In the genomic region with DNA sequence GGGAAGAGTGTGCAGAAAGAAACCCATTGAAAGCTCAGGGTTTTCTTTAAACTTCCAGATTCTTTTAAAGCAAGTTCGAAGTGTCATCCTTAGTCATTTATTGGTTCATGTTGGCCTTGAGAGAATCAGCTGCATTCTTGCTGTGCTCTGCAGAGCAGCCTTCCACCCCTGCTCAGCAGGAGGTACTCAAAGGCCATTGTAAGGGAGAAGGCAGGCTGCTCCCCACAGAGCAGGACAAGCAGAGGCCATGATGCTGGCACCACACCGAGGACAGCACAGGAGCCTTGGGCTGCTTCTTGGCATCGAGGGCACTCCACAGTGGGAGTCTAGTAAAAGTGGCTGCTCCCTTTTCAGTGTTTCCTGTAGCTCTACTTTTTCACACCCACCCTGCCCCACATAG, we compare ENCODE assay signal across 17 cellular contexts. TPM values are rescaled to one million over a fixed set of nuclear protein-coding genes. Genes with fewer than 3 reads are reported as not detected.
A peak's percentile ranks its signal among the peaks of the same experiment; 100 is the strongest.
DNase-seq lines count a peak whose midpoint lies in the region; ATAC-seq and TF ChIP-seq lines count a peak whose summit lies in the region.
"Had no signal": no experiment of that assay in that cellular context is flagged by ENCODE, and none has a peak within 500 bp of the region (broad histone marks: within the 10 kb centered on the region; RNA-seq: fewer than 3 reads in every experiment).

No MANE protein-coding gene starts in this region.

- no peak overlapping the region for H2BK120ac ChIP-seq in trophoblast cell (ENCODE audit: insufficient read depth, low read length, poor library complexity)

- TF ChIP-seq POLR2A in esophagus squamous epithelium (IDR thresholded peaks at IDR 0.05), result no peak

- ATAC-seq in HG02571 (IDR thresholded peaks at IDR 0.05; ENCODE audit: unreplicated experiment) (no peak), GM21526 (IDR thresholded peaks at IDR 0.05; ENCODE audit: low FRiP score, unreplicated experiment) (no peak)

- H3K79me1 ChIP-seq in trophoblast cell (ENCODE audit: low read length), result no peaks in the 10 kb centered on the region

- H2BK5ac ChIP-seq in trophoblast cell (ENCODE audit: low read depth, low read length, poor library complexity), result no peak overlapping the region

- H3K4me3 ChIP-seq in MG63, result no peak overlapping the region
- no peak overlapping the region for H3K4me3 ChIP-seq in esophagus squamous epithelium
- H3K4me3 ChIP-seq in trophoblast cell (ENCODE audit: low read depth, low read length), result no peak overlapping the region
- H3K4me3 ChIP-seq: SK-N-MC had no signal

- H3K9ac ChIP-seq in trophoblast cell (ENCODE audit: low read length), result no peak overlapping the region

- H3K9me3 ChIP-seq in MG63, result peaks cover 3% of the 10 kb centered on the region
- H3K9me3 ChIP-seq in esophagus squamous epithelium, result no peaks in the 10 kb centered on the region
- no peaks in the 10 kb centered on the region for H3K9me3 ChIP-seq in trophoblast cell (ENCODE audit: insufficient read depth, low read depth, low read length)

- peaks cover 59% of the 10 kb centered on the region for H3K36me3 Mint-ChIP-seq in activated naive CD4-positive, alpha-beta T cell treated with anti-CD3 and anti-CD28 coated beads, Interleukin-2, amount 10 ng/mL, durations not matched to agents 7 days and 5 days

- no peak overlapping the region for H3K4me2 ChIP-seq in trophoblast cell (ENCODE audit: low read length)

- no peak overlapping the region for H4K91ac ChIP-seq in trophoblast cell (ENCODE audit: low read depth, low read length)

- H3K4me3 Mint-ChIP-seq in activated naive CD4-positive, alpha-beta T cell treated with anti-CD3 and anti-CD28 coated beads, Interleukin-2, amount 10 ng/mL, durations not matched to agents 7 days and 5 days, result no peak overlapping the region
- H3K4me3 Mint-ChIP-seq: mesothelial cell of epicardium had no signal

- H2BK12ac ChIP-seq in trophoblast cell (ENCODE audit: low read length), result no peak overlapping the region

- H3K4me1 Mint-ChIP-seq in activated naive CD4-positive, alpha-beta T cell treated with anti-CD3 and anti-CD28 coated beads, Interleukin-2, amount 10 ng/mL, durations not matched to agents 7 days and 5 days, result peaks cover 9% of the 10 kb centered on the region
- H3K4me1 Mint-ChIP-seq: mesothelial cell of epicardium had no signal

- no peaks in the 10 kb centered on the region for H3K9me3 Mint-ChIP-seq in activated naive CD4-positive, alpha-beta T cell treated with anti-CD3 and anti-CD28 coated beads, Interleukin-2, amount 10 ng/mL, durations not matched to agents 7 days and 5 days
- H3K9me3 Mint-ChIP-seq: mesothelial cell of epicardium had no signal

- no peak for TF ChIP-seq CTCF in esophagus squamous epithelium (IDR thresholded peaks at IDR 0.05)

- no peaks in the 10 kb centered on the region for H3K27me3 Mint-ChIP-seq in activated naive CD4-positive, alpha-beta T cell treated with anti-CD3 and anti-CD28 coated beads, Interleukin-2, amount 10 ng/mL, durations not matched to agents 7 days and 5 days

- no peak overlapping the region for H3K14ac ChIP-seq in trophoblast cell (ENCODE audit: low read length)

- intact Hi-C loops in esophagus squamous epithelium (cut with DNase I), result loop anchor here (5.0 kb wide), 1 partner anchor 38 kb away; the partner anchor contains the start of gene DCAKD

- no peaks in the 10 kb centered on the region for H3K27me3 ChIP-seq in MG63
- no peaks in the 10 kb centered on the region for H3K27me3 ChIP-seq in esophagus squamous epithelium
- no peaks in the 10 kb centered on the region for H3K27me3 ChIP-seq in trophoblast cell (ENCODE audit: insufficient read depth, low read length)

- peaks cover 87% of the 10 kb centered on the region for H3K36me3 ChIP-seq in MG63
- peaks cover 9 to 88% (median 19%) of the 10 kb centered on the region in 3 donors for H3K36me3 ChIP-seq in esophagus squamous epithelium
- peaks cover 67 to 70% of the 10 kb centered on the region in 2 experiments for H3K36me3 ChIP-seq in trophoblast cell (ENCODE audit: control insufficient read depth in 1 of 2, insufficient read depth in 2 of 2, low read length in 2 of 2)

- CTCF ChIA-PET in activated naive CD4-positive, alpha-beta T cell treated with anti-CD3 and anti-CD28 coated beads, Interleukin-2, amount 10 ng/mL, durations not matched to agents 7 days and 5 days (lab: Charles Lee), result interaction anchor here (6.2 kb wide), 1 partner anchor 8 kb away, joined by 28 read pairs; no protein-coding TSS in a partner anchor

- no peak overlapping the region for H3K4ac ChIP-seq in trophoblast cell (ENCODE audit: low read depth, low read length)

- no peak overlapping the region for H4K8ac ChIP-seq in trophoblast cell (ENCODE audit: low read depth, low read length)

- H3K18ac ChIP-seq in trophoblast cell (ENCODE audit: low read length), result peak overlapping the region; percentile 33

- peak overlapping the region; percentile 3 to 92 (median 78) for H3K27ac ChIP-seq in esophagus squamous epithelium
- no peak overlapping the region for H3K27ac ChIP-seq in trophoblast cell (ENCODE audit: low read depth, low read length)
- H3K27ac ChIP-seq: SK-N-MC, VCaP had no signal

- H3K4me1 ChIP-seq in esophagus squamous epithelium (peaks cover 34 to 72% (median 50%) of the 10 kb centered on the region in 3 donors), trophoblast cell (ENCODE audit: control insufficient read depth in 1 of 2, insufficient read depth in 2 of 2, low read length in 2 of 2) (peaks cover 9 to 11% of the 10 kb centered on the region in 2 experiments)

- H4K12ac ChIP-seq in trophoblast cell (ENCODE audit: low read depth, low read length), result no peak overlapping the region

- no peak overlapping the region for H2AK5ac ChIP-seq in trophoblast cell (ENCODE audit: low read length)

- H3K23ac ChIP-seq in trophoblast cell (ENCODE audit: low read length), result no peak overlapping the region

- no peak overlapping the region for H3K27ac Mint-ChIP-seq in activated naive CD4-positive, alpha-beta T cell treated with anti-CD3 and anti-CD28 coated beads, Interleukin-2, amount 10 ng/mL, durations not matched to agents 7 days and 5 days
- H3K27ac Mint-ChIP-seq: mesothelial cell of epicardium had no signal

- no peaks in the 10 kb centered on the region for H3K79me2 ChIP-seq in trophoblast cell (ENCODE audit: control insufficient read depth, insufficient read depth, low read length, poor library complexity)

- WGBS in esophagus squamous epithelium, 2 donors, result 72 to 80% methylated on average over 3 of the region's 3 CpGs
- no CpG with 5 or more reads among the region's 3 CpGs for WGBS in trophoblast cell (ENCODE audit: extremely low coverage, insufficient coverage, insufficient read length)

- DNase-seq in AG20443 (ENCODE audit: low spot score) (peak; percentile 14), MG63 (peak; percentile 88), esophagus squamous epithelium (lab: John Stamatoyannopoulos, UW) (no peak), trophoblast cell (no peak), anterior cingulate cortex (lab: John Stamatoyannopoulos, UW) (no peak)
- DNase-seq in activated naive CD4-positive, alpha-beta T cell treated with anti-CD3 and anti-CD28 coated beads, Interleukin-2, amount 10 ng/mL, durations not matched to agents 7 days and 5 days, result no peak
- DNase-seq: activated CD8-positive, alpha-beta memory T cell treated with anti-CD3 and anti-CD28 coated beads, Interleukin-2, amount 50 U/mL, for 4 hours; activated naive CD4-positive, alpha-beta T cell treated with anti-CD3 and anti-CD28 coated beads, Interleukin-2, amount 50 U/mL, for 16 hours; AML-193; DMS53; NCI-H1105; NCI-H345 had no signal

- H2AFZ ChIP-seq in trophoblast cell (ENCODE audit: insufficient read depth, low read length, poor library complexity), result no peak overlapping the region

RNA-seq across cellular contexts. Expression of gene NMT1, which starts 29.6 kb away (rescaled TPM):
- 103 and 154 TPM in 2 replicates for total RNA-seq in MG63 (2014; rRNA removed; shearing (Covaris generic); ENCODE audit: low replicate concordance)
- 10 to 100 TPM; 54.6 to 66.2 (median 57.8) TPM for total RNA-seq in esophagus squamous epithelium
- 114 and 115 TPM in 2 replicates for polyA plus RNA-seq in trophoblast cell (2013)

RNA-seq across cellular contexts. Expression of gene DCAKD, which starts 39.3 kb away (rescaled TPM):
- 20.7 and 24.1 TPM in 2 replicates for total RNA-seq in MG63 (2014; rRNA removed; shearing (Covaris generic); ENCODE audit: low replicate concordance)
- 10 to 100 TPM; 23.8 to 44.1 (median 34.7) TPM for total RNA-seq in esophagus squamous epithelium
- polyA plus RNA-seq in trophoblast cell (2013), result 34.4 and 36.2 TPM in 2 replicates

RNA-seq across cellular contexts. Expression of gene PLCD3, which starts 41.6 kb away (rescaled TPM):
- 9.4 and 13.3 TPM in 2 replicates for total RNA-seq in MG63 (2014; rRNA removed; shearing (Covaris generic); ENCODE audit: low replicate concordance)
- total RNA-seq in esophagus squamous epithelium, result 100 to 1,000 TPM in 1 of 4 donors, 10 to 100 TPM in 3; 16.3 to 105 (median 20.5) TPM
- 53.9 and 61.0 TPM in 2 replicates for polyA plus RNA-seq in trophoblast cell (2013)

RNA-seq across cellular contexts. Expression of gene ACBD4, which starts 44.8 kb away (rescaled TPM):
- total RNA-seq in MG63 (2014; rRNA removed; shearing (Covaris generic); ENCODE audit: low replicate concordance), result 2.7 and 5.0 TPM in 2 replicates
- total RNA-seq in esophagus squamous epithelium, result 1 to 10 TPM; 1.7 to 6.9 (median 4.5) TPM
- polyA plus RNA-seq in trophoblast cell (2013), result 3.8 TPM in 2 replicates

RNA-seq across cellular contexts. Expression of gene HEXIM1, which starts 57.6 kb away (rescaled TPM):
- total RNA-seq in MG63 (2014; rRNA removed; shearing (Covaris generic); ENCODE audit: low replicate concordance), result 20.3 and 20.8 TPM in 2 replicates
- total RNA-seq in esophagus squamous epithelium, result 10 to 100 TPM; 19.8 to 28.4 (median 25.3) TPM
- 108 and 114 TPM in 2 replicates for polyA plus RNA-seq in trophoblast cell (2013)

Comparison
In these comparisons a context has a peak if more than half of its experiments do, and no peak if none do; other contexts are left out.
1. DNase-seq: peak in AG20443 (single experiment) and MG63 (single experiment); none in esophagus squamous epithelium (single experiment), trophoblast cell (0 of 2), activated naive CD4-positive, alpha-beta T cell treated with anti-CD3 and anti-CD28 coated beads, Interleukin-2, amount 10 ng/mL, durations not matched to agents 7 days and 5 days (single experiment) and anterior cingulate cortex (0 of 58).